ENCODE assay signal across 21 cellular contexts in genomic region chr1:43235451-43236121, GRCh38. TPM values are rescaled to one million over a fixed set of nuclear protein-coding genes. Genes with fewer than 3 reads are reported as not detected.
A peak's percentile ranks its signal among the peaks of the same experiment; 100 is the strongest.
DNase-seq lines count a peak whose midpoint lies in the region; ATAC-seq and TF ChIP-seq lines count a peak whose summit lies in the region.
"Had no signal": no experiment of that assay in that cellular context is flagged by ENCODE, and none has a peak within 500 bp of the region (broad histone marks: within the 10 kb centered on the region; RNA-seq: fewer than 3 reads in every experiment).

No MANE protein-coding gene starts in this region.

- DNase-seq in NCI-H345 treated with DMSO at 0.1 percent for 48 hours (lab: John Stamatoyannopoulos, UW; ENCODE audit: unreplicated experiment) (peak; percentile 65), mammary epithelial cell (no peak), right atrium auricular region (ENCODE audit: low spot score) (peak; percentile 55), prostate gland (ENCODE audit: low spot score) (peak; percentile 86), NCI-H2029 (lab: John Stamatoyannopoulos, UW) (no peak)
- DNase-seq in stimulated activated naive CD4-positive, alpha-beta T cell (lab: John Stamatoyannopoulos, UW), result no peak
- DNase-seq in effector memory CD8-positive, alpha-beta T cell, result no peak
- DNase-seq: DMS79 treated with DMSO at 0.1 percent for 48 hours, erythroblast, gastrocnemius medialis, naive B cell, NCI-H187 treated with DMSO at 0.1 percent for 48 hours, sigmoid colon, T-helper 9 cell had no signal

- TF ChIP-seq POLR2A in prostate gland (IDR thresholded peaks at IDR 0.05), result no peak

- CTCF ChIA-PET in mammary epithelial cell (lab: Charles Lee; ENCODE audit: low non-redundant PET), result interaction anchor here (0.6 kb wide), 1 partner anchor 813 kb away, joined by 4 read pairs; no protein-coding TSS in a partner anchor

- dilution Hi-C loops in mammary epithelial cell (cut with HindIII; ENCODE audit: low sequenced_read_pairs), result no loop called here

- H3K4me1 Mint-ChIP-seq in effector memory CD8-positive, alpha-beta T cell (ENCODE audit: low read depth in 2 of 2), result no peaks in the 10 kb centered on the region

- H3K27me3 ChIP-seq in mammary epithelial cell (ENCODE audit: insufficient read depth, low read length), result no peaks in the 10 kb centered on the region
- no peaks in the 10 kb centered on the region for H3K27me3 ChIP-seq in right atrium auricular region
- H3K27me3 ChIP-seq in prostate gland (replicated peaks; ENCODE audit: insufficient read depth), result no peaks in the 10 kb centered on the region
- H3K27me3 ChIP-seq: dorsolateral prefrontal cortex, gastrocnemius medialis, sigmoid colon had no signal

- H3K4me1 ChIP-seq in mammary epithelial cell (ENCODE audit: insufficient read depth, low read length) (no peaks in the 10 kb centered on the region), right atrium auricular region (peaks cover 0 to 55% of the 10 kb centered on the region in 2 donors), prostate gland (replicated peaks) (peaks cover 9% of the 10 kb centered on the region)
- H3K4me1 ChIP-seq: gastrocnemius medialis had no signal

- no peak overlapping the region for H3K4me2 ChIP-seq in mammary epithelial cell (ENCODE audit: insufficient read depth, low read depth, low read length)
- H3K4me2 ChIP-seq: PC-9 had no signal

- peaks cover 2% of the 10 kb centered on the region for H3K36me3 Mint-ChIP-seq in effector memory CD8-positive, alpha-beta T cell (ENCODE audit: insufficient read depth)
- H3K36me3 Mint-ChIP-seq: naive B cell had no signal

- 48% methylated on average over 9 of the region's 9 CpGs for WGBS in mammary epithelial cell (ENCODE audit: low coverage, missing lambda C conversion rate)
- WGBS in prostate gland, result 40% methylated on average over 9 of the region's 9 CpGs

- no peak overlapping the region for H3K27ac Mint-ChIP-seq in effector memory CD8-positive, alpha-beta T cell
- H3K27ac Mint-ChIP-seq: stimulated activated memory B cell treated with anti-CD40 and anti-IgM and Interleukin-4, amounts not matched to agents 10 μg/mL and 1 μg/mL and 100 μg/mL, for 72 hours had no signal

- H2AFZ ChIP-seq in mammary epithelial cell (ENCODE audit: low read depth, low read length), result peak overlapping the region; percentile 47
- H2AFZ ChIP-seq: PC-9 had no signal

- H3K36me3 ChIP-seq in mammary epithelial cell (ENCODE audit: insufficient read depth, low read length) (no peaks in the 10 kb centered on the region), right atrium auricular region (no peaks in the 10 kb centered on the region), prostate gland (no peaks in the 10 kb centered on the region)
- H3K36me3 ChIP-seq: gastrocnemius medialis, sigmoid colon, tibial artery had no signal

- TF ChIP-seq CTCF in mammary epithelial cell (conservative IDR thresholded peaks at IDR 0.05 in 1 of 2, IDR thresholded peaks at IDR 0.05 in 1 of 2; ENCODE audit: extremely low read depth in 1 of 2, insufficient read depth in 1 of 2, low read depth in 1 of 2, low read length in 2 of 2), result no peak
- TF ChIP-seq CTCF in right atrium auricular region (IDR thresholded peaks at IDR 0.05), result no peak
- TF ChIP-seq CTCF in prostate gland (IDR thresholded peaks at IDR 0.05), result peak in 1 of 4 experiments; percentile 13

- peaks cover 18 to 21% of the 10 kb centered on the region in 2 donors for H3K27me3 Mint-ChIP-seq in effector memory CD8-positive, alpha-beta T cell
- H3K27me3 Mint-ChIP-seq: stimulated activated memory B cell treated with anti-CD40 and anti-IgM and Interleukin-4, amounts not matched to agents 10 μg/mL and 1 μg/mL and 100 μg/mL, for 72 hours had no signal

- intact Hi-C loops in mammary epithelial cell (cut with micrococcal nuclease), result loop anchor here (10.0 kb wide), 2 partner anchors 699 to 809 kb away; partner anchors contain the start of gene ARTN
- intact Hi-C loops in prostate gland (cut with DNase I), result loop anchor here (5.0 kb wide), 1 partner anchor 132 kb away; the partner anchor contains the start of gene ELOVL1

- H4K20me1 ChIP-seq in mammary epithelial cell (ENCODE audit: insufficient read depth, low read length), result no peaks in the 10 kb centered on the region

- no peaks in the 10 kb centered on the region for H3K9me3 Mint-ChIP-seq in effector memory CD8-positive, alpha-beta T cell
- H3K9me3 Mint-ChIP-seq: naive B cell; stimulated activated memory B cell treated with anti-CD40 and anti-IgM and Interleukin-4, amounts not matched to agents 10 μg/mL and 1 μg/mL and 100 μg/mL, for 72 hours had no signal

- no peak overlapping the region for H3K4me3 Mint-ChIP-seq in effector memory CD8-positive, alpha-beta T cell
- H3K4me3 Mint-ChIP-seq: naive B cell; stimulated activated memory B cell treated with anti-CD40 and anti-IgM and Interleukin-4, amounts not matched to agents 10 μg/mL and 1 μg/mL and 100 μg/mL, for 72 hours had no signal

- no peaks in the 10 kb centered on the region for H3K9me3 ChIP-seq in mammary epithelial cell (replicated peaks; ENCODE audit: insufficient read depth, low read length)
- H3K9me3 ChIP-seq in right atrium auricular region, result no peaks in the 10 kb centered on the region
- H3K9me3 ChIP-seq in prostate gland, result no peaks in the 10 kb centered on the region
- H3K9me3 ChIP-seq: gastrocnemius medialis, sigmoid colon, tibial artery had no signal

- no TSS peak for BruUV-seq in mammary epithelial cell (replicated peaks; lab: Mats Ljungman, UMichigan)

- ATAC-seq in effector memory CD8-positive, alpha-beta T cell (replicated peaks), result no peak
- ATAC-seq: activated CD4-positive, CD25-positive, alpha-beta regulatory T cell treated with anti-CD3 and anti-CD28 coated beads, Interleukin-2, amount 50 U/mL, for 24 hours; gastrocnemius medialis; stimulated activated memory B cell treated with anti-CD40 and anti-IgM and Interleukin-4, amounts not matched to agents 10 μg/mL and 1 μg/mL and 100 μg/mL, for 72 hours had no signal

- no peaks in the 10 kb centered on the region for H3K79me2 ChIP-seq in mammary epithelial cell (ENCODE audit: insufficient read depth, low read length)

- H3K27ac ChIP-seq in mammary epithelial cell (ENCODE audit: insufficient read depth, low read depth, low read length) (no peak overlapping the region), right atrium auricular region (peak overlapping the region; percentile 58 to 82), prostate gland (peak overlapping the region; percentile 87 to 88)
- H3K27ac ChIP-seq: gastrocnemius medialis, PC-9, sigmoid colon, SK-N-MC, tibial artery had no signal

- in situ Hi-C loops in mammary epithelial cell (cut with MboI; ENCODE audit: low sequenced_read_pairs in 2 of 2), result loop anchor here (10.0 to 25.0 kb wide), 3 partner anchors 177 to 427 kb away; partner anchors contain the start of gene KDM4A (in 1 of the 2)

- H3K9ac ChIP-seq in mammary epithelial cell (ENCODE audit: insufficient read depth, low read length), result no peak overlapping the region

- H3K4me3 ChIP-seq in mammary epithelial cell (replicated peaks in 1 of 3; ENCODE audit: insufficient read depth in 1 of 3, low read depth in 2 of 3, low read length in 3 of 3) (no peak overlapping the region), right atrium auricular region (no peak overlapping the region), prostate gland (no peak overlapping the region)
- H3K4me3 ChIP-seq: dorsolateral prefrontal cortex, gastrocnemius medialis, PC-9, sigmoid colon, SK-N-MC, tibial artery had no signal

RNA-seq across cellular contexts. Expression of gene TMEM125, which starts 34.2 kb away (rescaled TPM):
- total RNA-seq in mammary epithelial cell (1 to 10 TPM in 1 of 2 donors, under 1 TPM in 1; 0.67 to 5.1 TPM), right atrium auricular region (1 to 10 TPM in 1 of 2 donors, under 1 TPM in 1; 0.70 to 2.1 TPM), prostate gland (10 to 100 TPM; 18.3 to 29.9 TPM)
- 2.2 TPM for polyA plus RNA-seq in mammary epithelial cell
- 3.3 TPM for polyA minus RNA-seq in mammary epithelial cell
- total RNA-seq: gastrocnemius medialis, sigmoid colon had no signal

RNA-seq across cellular contexts. Expression of gene C1orf210, which starts 49.8 kb away (rescaled TPM):
- 1 to 10 TPM; 7.0 to 7.2 TPM for total RNA-seq in mammary epithelial cell
- 7.6 TPM for polyA plus RNA-seq in mammary epithelial cell
- 0.93 TPM for polyA minus RNA-seq in mammary epithelial cell
- total RNA-seq in right atrium auricular region, result not detected
- 10 to 100 TPM in 1 of 2 donors, 1 to 10 TPM in 1; 5.5 to 21.7 TPM for total RNA-seq in prostate gland
- total RNA-seq: omental fat pad had no signal

Comparison
In these comparisons a context has a peak if more than half of its experiments do, and no peak if none do; other contexts are left out.
1. DNase-seq: peak in NCI-H345 treated with DMSO at 0.1 percent for 48 hours (single experiment), right atrium auricular region (single experiment) and prostate gland (single experiment); none in mammary epithelial cell (single experiment), stimulated activated naive CD4-positive, alpha-beta T cell (0 of 6), NCI-H2029 (single experiment) and effector memory CD8-positive, alpha-beta T cell (0 of 3).
2. RNA of gene C1orf210, which starts 49.8 kb away (total RNA-seq): 5.5 to 21.7 TPM in prostate gland and 7.0 to 7.2 TPM in mammary epithelial cell; not detected in right atrium auricular region; every median in the first group is over 4 times any median in the second.